In the genomic region with DNA sequence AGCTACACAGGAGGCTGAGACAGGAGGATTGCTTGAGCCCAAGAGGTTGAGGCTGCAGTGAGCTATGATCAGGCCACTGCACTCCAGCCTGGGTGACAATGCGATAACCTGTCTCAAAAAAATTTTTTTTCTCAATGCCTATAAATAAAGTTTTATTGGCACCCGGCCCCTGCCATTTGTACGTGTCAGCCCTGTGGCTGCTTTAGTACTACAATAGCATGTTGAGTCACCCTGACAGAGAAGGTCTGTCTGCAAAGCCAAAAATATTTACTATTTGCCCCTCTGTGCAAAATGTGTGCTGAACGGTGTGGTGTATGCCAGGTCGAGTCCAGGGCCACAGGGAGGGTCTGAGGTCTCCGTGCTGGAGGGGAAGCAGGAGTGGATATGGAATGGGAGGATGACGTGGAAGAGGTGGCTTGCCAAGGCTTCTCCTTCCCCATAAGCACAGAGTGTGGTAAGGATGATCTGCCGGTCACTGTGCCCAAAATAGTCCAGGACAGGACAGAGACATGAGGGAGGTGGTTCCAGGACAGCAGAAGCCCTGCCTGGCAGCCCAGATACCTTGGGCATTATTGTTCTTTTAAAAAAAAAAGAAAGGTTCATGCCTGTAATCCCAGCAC, we compare ENCODE assay signal across 26 cellular contexts. TPM values are rescaled to one million over a fixed set of nuclear protein-coding genes. Genes with fewer than 3 reads are reported as not detected.
DNase-seq lines count a peak whose midpoint lies in the region; ATAC-seq, FAIRE-seq and TF ChIP-seq lines count a peak whose summit lies in the region.
"Had no signal": no experiment of that assay in that cellular context is flagged by ENCODE, and none has a peak within 500 bp of the region (broad histone marks: within the 10 kb centered on the region; RNA-seq: fewer than 3 reads in every experiment).

No MANE protein-coding gene starts in this region.

- H2AFZ ChIP-seq in Karpas-422 (ENCODE audit: low read length) (no peak overlapping the region), astrocyte (ENCODE audit: low read depth, low read length) (no peak overlapping the region), OCI-LY7 (ENCODE audit: low read length) (no peak overlapping the region)

- H3K36me3 Mint-ChIP-seq in astrocyte (ENCODE audit: low read depth, unreplicated experiment) = peaks cover 4% of the 10 kb centered on the region
- H3K36me3 Mint-ChIP-seq: CD14-positive monocyte had no signal

- intact Hi-C loops in right cardiac atrium (cut with DNase I) (no loop called here), OCI-LY7 (cut with micrococcal nuclease; ENCODE audit: unreplicated experiment) (no loop called here)

- H3K4me2 ChIP-seq in Karpas-422 (ENCODE audit: low read depth, low read length, poor library complexity, severe bottlenecking) = no peak overlapping the region
- no peak overlapping the region for H3K4me2 ChIP-seq in astrocyte (ENCODE audit: low read length)
- no peak overlapping the region for H3K4me2 ChIP-seq in OCI-LY7 (ENCODE audit: low read length)

- no peaks in the 10 kb centered on the region for H3K79me2 ChIP-seq in Karpas-422 (ENCODE audit: low read length)
- no peaks in the 10 kb centered on the region for H3K79me2 ChIP-seq in astrocyte (ENCODE audit: insufficient read depth, low read length)
- no peaks in the 10 kb centered on the region for H3K79me2 ChIP-seq in OCI-LY7 (ENCODE audit: insufficient read depth, low read depth, low read length)

- no peak for TF ChIP-seq CTCF in astrocyte (IDR thresholded peaks at IDR 0.05; ENCODE audit: insufficient read depth, low read depth, low read length)
- no peak for TF ChIP-seq CTCF in OCI-LY7 (conservative IDR thresholded peaks at IDR 0.05; ENCODE audit: low read length)

- H3K9me3 ChIP-seq in Karpas-422 (ENCODE audit: low read length) (no peaks in the 10 kb centered on the region), astrocyte (ENCODE audit: insufficient read depth, low read depth, low read length) (no peaks in the 10 kb centered on the region), right cardiac atrium (ENCODE audit: control insufficient read depth, low read length) (no peaks in the 10 kb centered on the region), OCI-LY7 (ENCODE audit: low read length) (no peaks in the 10 kb centered on the region)
- H3K9me3 ChIP-seq: uterus had no signal

- no peak overlapping the region for H3K4me3 Mint-ChIP-seq in astrocyte (ENCODE audit: unreplicated experiment)
- H3K4me3 Mint-ChIP-seq: CD14-positive monocyte had no signal

- H3K36me3 ChIP-seq in Karpas-422 (ENCODE audit: insufficient read depth, low read length) = no peaks in the 10 kb centered on the region
- no peaks in the 10 kb centered on the region for H3K36me3 ChIP-seq in astrocyte (ENCODE audit: insufficient read depth, low read length)
- no peaks in the 10 kb centered on the region for H3K36me3 ChIP-seq in OCI-LY7 (ENCODE audit: insufficient read depth, low read length)
- H3K36me3 ChIP-seq: uterus had no signal

- H3K27ac ChIP-seq in Karpas-422 (ENCODE audit: low read length) (no peak overlapping the region), astrocyte (ENCODE audit: low read depth, low read length) (no peak overlapping the region), right cardiac atrium (ENCODE audit: low read length) (peak overlapping the region; percentile 75), OCI-LY7 (ENCODE audit: low read depth, low read length, poor library complexity, severe bottlenecking) (no peak overlapping the region)
- H3K27ac ChIP-seq: dorsolateral prefrontal cortex, epithelial cell of prostate, HL-60, uterus had no signal

- peak; percentile 59 to 77 for ATAC-seq in right cardiac atrium

- DNase-seq in ELR (ENCODE audit: low read depth) = peak; percentile 39
- peak; percentile 60 for DNase-seq in Karpas-422
- no peak for DNase-seq in astrocyte (ENCODE audit: low read depth)
- DNase-seq in right cardiac atrium = peak in 2 of 3 donors; percentile 69 to 73
- DNase-seq in A172 (ENCODE audit: low spot score) = no peak
- DNase-seq in GM19238 (ENCODE audit: insufficient read length, low spot score) = no peak
- no peak for DNase-seq in NK-92 (lab: John Stamatoyannopoulos, UW; ENCODE audit: unreplicated experiment)
- no peak for DNase-seq in OCI-LY7 (ENCODE audit: low spot score)
- DNase-seq: activated CD4-positive, alpha-beta T cell treated with anti-CD3 and anti-CD28 coated beads for 48 hours; dorsolateral prefrontal cortex; GDM1; hypothalamus; islet precursor cell; NCI-H1105 treated with DMSO at 0.1 percent for 48 hours; NCI-H510A; retina; uterus had no signal

- peaks cover 1% of the 10 kb centered on the region for H3K27me3 Mint-ChIP-seq in astrocyte (ENCODE audit: low read depth, unreplicated experiment)

- H4K20me1 ChIP-seq in Karpas-422 (ENCODE audit: insufficient read depth, low read depth, low read length) (no peaks in the 10 kb centered on the region), astrocyte (ENCODE audit: insufficient read depth, low read length) (no peaks in the 10 kb centered on the region), OCI-LY7 (ENCODE audit: insufficient read depth, low read length) (no peaks in the 10 kb centered on the region; the same call in 1 of the 2 replicates)

- CTCF ChIA-PET in OCI-LY7 (lab: Charles Lee; ENCODE audit: unreplicated experiment) = no interaction called here

- no peak for FAIRE-seq in astrocyte (lab: Jason Lieb, UNC)
- FAIRE-seq: bronchial epithelial cell, TTC549 had no signal

- no peaks in the 10 kb centered on the region for H3K9me2 ChIP-seq in Karpas-422 (replicated peaks; ENCODE audit: insufficient read depth, low read length)
- no peaks in the 10 kb centered on the region for H3K9me2 ChIP-seq in OCI-LY7 (ENCODE audit: insufficient read depth, low read length)

- H3K4me3 ChIP-seq in Karpas-422 (ENCODE audit: low read length) = no peak overlapping the region
- no peak overlapping the region for H3K4me3 ChIP-seq in astrocyte (ENCODE audit: insufficient read depth, low read depth, low read length)
- no peak overlapping the region for H3K4me3 ChIP-seq in right cardiac atrium (ENCODE audit: low read length)
- no peak overlapping the region for H3K4me3 ChIP-seq in OCI-LY7 (ENCODE audit: low read depth, low read length, poor library complexity, severe bottlenecking)
- H3K4me3 ChIP-seq: dorsolateral prefrontal cortex, uterus had no signal

- WGBS in right cardiac atrium = 54% methylated on average over 8 of the region's 8 CpGs

- peak overlapping the region; percentile 78 for H3K27ac Mint-ChIP-seq in astrocyte (ENCODE audit: unreplicated experiment)
- H3K27ac Mint-ChIP-seq: activated T-helper 2 cell treated with anti-CD3 and anti-CD28 coated beads, Interferon-gamma antibody, Interleukin-2, Interleukin-4, amounts not matched to agents 10 μg/mL and 5 μg/mL and 100 μg/mL, durations not matched to agents 14 hours and 24 hours and 36 hours; CD14-positive monocyte had no signal

- POLR2A ChIA-PET in OCI-LY7 (lab: Charles Lee) = no interaction called here

- BruUV-seq in OCI-LY7 (replicated peaks; lab: Mats Ljungman, UMichigan) = no TSS peak

- H3K4me1 ChIP-seq in Karpas-422 (ENCODE audit: low read length) = no peaks in the 10 kb centered on the region
- no peaks in the 10 kb centered on the region for H3K4me1 ChIP-seq in astrocyte (ENCODE audit: insufficient read depth, low read length)
- no peaks in the 10 kb centered on the region for H3K4me1 ChIP-seq in right cardiac atrium (ENCODE audit: control insufficient read depth, insufficient read depth, low read length)
- no peaks in the 10 kb centered on the region for H3K4me1 ChIP-seq in OCI-LY7 (ENCODE audit: insufficient read depth, low read length, poor library complexity, severe bottlenecking)
- H3K4me1 ChIP-seq: uterus had no signal

- peaks cover 4% of the 10 kb centered on the region for H3K9me3 Mint-ChIP-seq in astrocyte (ENCODE audit: unreplicated experiment)
- H3K9me3 Mint-ChIP-seq: activated T-helper 2 cell treated with anti-CD3 and anti-CD28 coated beads, Interferon-gamma antibody, Interleukin-2, Interleukin-4, amounts not matched to agents 10 μg/mL and 5 μg/mL and 100 μg/mL, durations not matched to agents 14 hours and 24 hours and 36 hours had no signal

- no peaks in the 10 kb centered on the region for H3K4me1 Mint-ChIP-seq in astrocyte (ENCODE audit: low read depth, unreplicated experiment)

- no peaks in the 10 kb centered on the region for H3K27me3 ChIP-seq in Karpas-422 (ENCODE audit: low read length)
- H3K27me3 ChIP-seq in astrocyte (ENCODE audit: insufficient read depth, low read length) = no peaks in the 10 kb centered on the region
- H3K27me3 ChIP-seq in right cardiac atrium (ENCODE audit: control insufficient read depth, insufficient read depth) = no peaks in the 10 kb centered on the region
- H3K27me3 ChIP-seq: dorsolateral prefrontal cortex, uterus had no signal

- H3K9ac ChIP-seq in Karpas-422 (ENCODE audit: low read length) = no peak overlapping the region
- no peak overlapping the region for H3K9ac ChIP-seq in astrocyte (ENCODE audit: low read length)

RNA-seq across cellular contexts. Expression of gene NMRK2, which starts 10.0 kb away (rescaled TPM):
- not detected in 2 replicates for total RNA-seq in Karpas-422 (2014; rRNA removed; shearing (Covaris generic); ENCODE audit: low replicate concordance)
- total RNA-seq in astrocyte (0.73 TPM in 1 of 2 replicates, not detected in the other), right cardiac atrium (1,000 to 10,000 TPM; 1,114 to 1,487 (median 1,236) TPM), OCI-LY7 (2022) (not detected in 2 replicates)
- polyA plus RNA-seq in right cardiac atrium = 1,838 TPM
- total RNA-seq in A172 (2014; rRNA removed; shearing (Covaris generic)) = not detected in 2 replicates
- not detected in 2 replicates for total RNA-seq in OCI-LY7 (2014; rRNA removed; shearing (Covaris generic))
- total RNA-seq: activated T-helper 2 cell treated with anti-CD3 and anti-CD28 coated beads, Interferon-gamma antibody, Interleukin-2, Interleukin-4, amounts not matched to agents 10 μg/mL and 5 μg/mL and 100 μg/mL, durations not matched to agents 14 hours and 24 hours and 36 hours; bronchial epithelial cell; fibroblast of villous mesenchyme; lung microvascular endothelial cell; omental fat pad had no signal
- polyA plus RNA-seq: CD14-positive monocyte had no signal

RNA-seq across cellular contexts. Expression of gene DAPK3, which starts 28.0 kb away (rescaled TPM):
- total RNA-seq in Karpas-422 (2014; rRNA removed; shearing (Covaris generic); ENCODE audit: low replicate concordance) = 17.2 and 52.5 TPM in 2 replicates
- total RNA-seq in astrocyte = 242 and 264 TPM in 2 replicates
- 100 to 1,000 TPM in 2 of 4 donors, 10 to 100 TPM in 2; 67.8 to 121 (median 93.4) TPM for total RNA-seq in right cardiac atrium
- polyA plus RNA-seq in right cardiac atrium = 122 TPM
- total RNA-seq in A172 (2014; rRNA removed; shearing (Covaris generic)) = 65.9 and 140 TPM in 2 replicates
- total RNA-seq in OCI-LY7 (2014; rRNA removed; shearing (Covaris generic)) = 48.6 and 49.3 TPM in 2 replicates
- total RNA-seq in OCI-LY7 (2022) = 40.4 and 47.1 TPM in 2 replicates

RNA-seq across cellular contexts. Expression of gene EEF2, which starts 42.4 kb away (rescaled TPM):
- 1,644 and 3,073 TPM in 2 replicates for total RNA-seq in Karpas-422 (2014; rRNA removed; shearing (Covaris generic); ENCODE audit: low replicate concordance)
- 2,578 and 2,739 TPM in 2 replicates for total RNA-seq in astrocyte
- total RNA-seq in right cardiac atrium = 1,000 to 10,000 TPM; 2,000 to 2,630 (median 2,240) TPM
- 1,037 TPM for polyA plus RNA-seq in right cardiac atrium
- 1,286 and 1,342 TPM in 2 replicates for total RNA-seq in A172 (2014; rRNA removed; shearing (Covaris generic))
- total RNA-seq in OCI-LY7 (2014; rRNA removed; shearing (Covaris generic)) = 1,633 and 1,634 TPM in 2 replicates
- total RNA-seq in OCI-LY7 (2022) = 3,507 and 3,668 TPM in 2 replicates

Comparison
In these comparisons a context has a peak if more than half of its experiments do, and no peak if none do; other contexts are left out.
1. DNase-seq: peak in ELR (single experiment), Karpas-422 (single experiment) and right cardiac atrium (2 of 3); none in astrocyte (single experiment), A172 (single experiment), GM19238 (single experiment), NK-92 (single experiment) and OCI-LY7 (single experiment).
2. RNA of gene NMRK2, which starts 10.0 kb away (total RNA-seq): 1,114 to 1,487 TPM in right cardiac atrium; 0.73 TPM in astrocyte, not detected in Karpas-422, not detected in A172 and not detected in OCI-LY7; every median in the first group is over 100 times any median in the second.